8 cellular contexts compared by ENCODE assay signal in the genomic region with DNA sequence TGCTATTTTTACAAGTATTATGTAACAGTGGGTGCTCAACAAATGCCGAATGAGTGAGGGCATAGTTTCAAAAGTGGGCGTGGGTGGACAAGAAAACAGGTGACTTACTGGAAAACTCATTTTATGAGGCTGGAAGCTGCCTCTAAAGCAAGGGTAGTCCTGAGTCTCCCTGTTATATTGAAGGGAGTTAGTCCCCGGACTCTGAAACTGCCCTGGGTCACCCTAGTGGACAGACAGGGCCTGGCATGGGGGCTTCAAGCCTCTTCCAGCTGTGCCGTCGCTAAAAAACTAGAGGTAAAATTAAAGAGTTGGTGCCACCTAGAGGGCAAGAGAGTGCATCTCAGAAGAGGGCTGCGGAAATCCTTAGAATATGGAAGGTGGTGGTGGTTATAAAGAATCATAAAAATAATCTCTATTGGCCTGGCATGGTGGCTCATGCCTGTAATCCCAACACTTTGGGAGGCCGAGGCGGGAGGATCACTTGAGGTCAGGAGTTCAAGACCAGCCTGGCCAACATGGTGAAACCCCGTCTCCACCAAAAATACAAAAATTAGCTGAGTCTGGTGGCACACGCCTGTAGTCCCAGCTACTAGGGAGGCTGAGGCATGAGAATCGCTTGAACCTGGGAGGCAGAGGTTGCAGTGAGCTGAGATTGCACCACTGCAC. TPM values are rescaled to one million over a fixed set of nuclear protein-coding genes. Genes with fewer than 3 reads are reported as not detected.
DNase-seq lines count a peak whose midpoint lies in the region; ATAC-seq and TF ChIP-seq lines count a peak whose summit lies in the region.
"Not testable (repeated sequence)": the region's sequence is repeated elsewhere in the genome, so short reads cannot be mapped to it uniquely, and the experiment has no call there.

No MANE protein-coding gene starts in this region.

- peak overlapping the region; percentile 4 for H3K4me3 Mint-ChIP-seq in activated naive CD8-positive, alpha-beta T cell
- H3K4me3 Mint-ChIP-seq in osteocyte (ENCODE audit: unreplicated experiment): not testable (repeated sequence)

- DNase-seq in GM03348 (ENCODE audit: low spot score): peak; percentile 91
- DNase-seq in NCI-H187 treated with DMSO at 0.1 percent for 48 hours (lab: John Stamatoyannopoulos, UW): peak; percentile 41
- DNase-seq in T follicular helper cell (ENCODE audit: low read depth): peak; percentile 42
- peak; percentile 63 for DNase-seq in glomerular endothelial cell (ENCODE audit: extremely low read depth, low read depth, low spot score)
- peak; percentile 93 for DNase-seq in osteocyte (ENCODE audit: extremely low spot score, unreplicated experiment)
- DNase-seq in substantia nigra (lab: John Stamatoyannopoulos, UW): peak in 43 of 49 donors; percentile 4 to 82 (median 53)

- peak; percentile 96 for TF ChIP-seq CTCF in osteocyte (IDR thresholded peaks at IDR 0.05)

- H3K27ac Mint-ChIP-seq in activated naive CD8-positive, alpha-beta T cell: peak overlapping the region; percentile 30
- not testable (repeated sequence) for H3K27ac Mint-ChIP-seq in osteocyte (ENCODE audit: unreplicated experiment)

- not testable (repeated sequence) for H3K9me3 Mint-ChIP-seq in activated naive CD8-positive, alpha-beta T cell (ENCODE audit: low read depth); osteocyte (ENCODE audit: unreplicated experiment)

- H3K27ac ChIP-seq in substantia nigra (ENCODE audit: low read depth, low read length, poor library complexity, severe bottlenecking): peak overlapping the region; percentile 19

- H3K27me3 Mint-ChIP-seq in activated naive CD8-positive, alpha-beta T cell; osteocyte (ENCODE audit: unreplicated experiment): not testable (repeated sequence)

- H3K36me3 Mint-ChIP-seq in activated naive CD8-positive, alpha-beta T cell; osteocyte (ENCODE audit: unreplicated experiment): not testable (repeated sequence)

- peaks cover 30% of the 10 kb centered on the region for H3K4me1 Mint-ChIP-seq in activated naive CD8-positive, alpha-beta T cell (ENCODE audit: low read depth)
- peaks cover 30% of the 10 kb centered on the region for H3K4me1 Mint-ChIP-seq in osteocyte (ENCODE audit: unreplicated experiment)

- peak; percentile 63 for ATAC-seq in HG02759 (IDR thresholded peaks at IDR 0.05; ENCODE audit: unreplicated experiment)

RNA-seq across cellular contexts. Expression of gene COPG1, which starts 3.6 kb away (rescaled TPM):
- total RNA-seq in glomerular endothelial cell (175 and 219 TPM in 2 replicates), osteocyte (249 and 258 TPM in 2 replicates)

RNA-seq across cellular contexts. Expression of gene HMCES, which starts 32.9 kb away (rescaled TPM):
- 19.9 and 30.0 TPM in 2 replicates for total RNA-seq in glomerular endothelial cell
- 24.7 and 25.8 TPM in 2 replicates for total RNA-seq in osteocyte

Comparison
In these comparisons a context has a peak if more than half of its experiments do, and no peak if none do; other contexts are left out.
1. Peak in every context shown above with its lines: DNase-seq, ATAC-seq and H3K27ac ChIP-seq.
2. DNase-seq: peak in every context shown above with its lines; median percentile 93 in osteocyte; 91 in GM03348; 63 in glomerular endothelial cell; 53 in substantia nigra; 42 in T follicular helper cell; 41 in NCI-H187 treated with DMSO at 0.1 percent for 48 hours.